ENCODE assay signal across 8 cellular contexts in genomic region chr7:107169120-107170050, GRCh38.
DNase-seq lines count a peak whose midpoint lies in the region; TF ChIP-seq lines count a peak whose summit lies in the region.

No MANE protein-coding gene starts in this region.

- H3K36me3 ChIP-seq in HEK293 (ENCODE audit: control insufficient read depth in 2 of 2, insufficient read depth in 1 of 2, low read length in 2 of 2) (no peaks in the 10 kb centered on the region), SK-N-MC (ENCODE audit: insufficient read depth, low read length) (no peaks in the 10 kb centered on the region), neutrophil (peaks cover 5% of the 10 kb centered on the region), subcutaneous abdominal adipose tissue (ENCODE audit: control insufficient read depth in 5 of 5, insufficient read depth in 5 of 5, low read length in 5 of 5) (peaks cover 0 to 3% (median 0%) of the 10 kb centered on the region in 5 donors)

- peak; percentile 96 for DNase-seq in EH (ENCODE audit: low read depth)
- DNase-seq in NCI-H1092 (lab: John Stamatoyannopoulos, UW), result peak; percentile 96
- DNase-seq in SK-N-MC (ENCODE audit: low read depth, low spot score), result no peak
- DNase-seq in activated naive CD4-positive, alpha-beta T cell treated with anti-CD3 and anti-CD28 coated beads, Interleukin-2, amount 50 U/mL, for 16 hours, result peak; percentile 84
- DNase-seq in germinal center (ENCODE audit: low spot score), result peak; percentile 86

- CTCF ChIA-PET in HEK293 (lab: Yijun Ruan, JAX), result interaction anchor here (0.6 to 1.7 kb wide), 8 partner anchors 11 to 600 kb away, joined by 3 to 6 read pairs (median 4); no protein-coding TSS in a partner anchor

- TF ChIP-seq CTCF in HEK293 (tag by site-specific recombination; IDR thresholded peaks at IDR 0.05), result no peak
- peak; percentile 52 for TF ChIP-seq CTCF in neutrophil (IDR thresholded peaks at IDR 0.05)

- H3K9ac ChIP-seq in SK-N-MC (ENCODE audit: insufficient read length), result peak overlapping the region; percentile 86
- peak overlapping the region; percentile 77 to 98 (median 91) for H3K9ac ChIP-seq in subcutaneous abdominal adipose tissue (ENCODE audit: low read length in 5 of 5)

- H3K27ac ChIP-seq in HEK293 (ENCODE audit: extremely low read depth, low read depth, low read length) (peak overlapping the region; percentile 61), SK-N-MC (peak overlapping the region; percentile 87), neutrophil (peak overlapping the region; percentile 99), subcutaneous abdominal adipose tissue (ENCODE audit: low read depth, low read length) (peak overlapping the region; percentile 99)

- H3K4me3 ChIP-seq in HEK293 (ENCODE audit: low read depth, low read length) (peak overlapping the region; percentile 91), SK-N-MC (peak overlapping the region; percentile 91), neutrophil (ENCODE audit: low read depth in 1 of 2, low read length in 1 of 2) (peak overlapping the region; percentile 86 to 93), subcutaneous abdominal adipose tissue (ENCODE audit: low read depth in 1 of 5, low read length in 5 of 5) (peak overlapping the region; percentile 80 to 91 (median 87))

- no peaks in the 10 kb centered on the region for H3K27me3 ChIP-seq in neutrophil
- H3K27me3 ChIP-seq in subcutaneous abdominal adipose tissue (ENCODE audit: control insufficient read depth in 5 of 5, insufficient read depth in 4 of 5, low read length in 5 of 5), result no peaks in the 10 kb centered on the region

- POLR2A ChIA-PET in HEK293 (lab: Yijun Ruan, JAX), result interaction anchor here (0.8 to 2.6 kb wide), 7 partner anchors 12 to 884 kb away, joined by 3 to 14 read pairs (median 3); partner anchors contain the start of genes CBLL1 and NAMPT

- H3K9me3 ChIP-seq in HEK293 (ENCODE audit: control insufficient read depth, insufficient read depth, low read depth, low read length) (no peaks in the 10 kb centered on the region), SK-N-MC (ENCODE audit: low read depth, low read length) (no peaks in the 10 kb centered on the region), neutrophil (no peaks in the 10 kb centered on the region), subcutaneous abdominal adipose tissue (ENCODE audit: control insufficient read depth in 5 of 5, low read length in 5 of 5) (peaks cover 0 to 2% (median 0%) of the 10 kb centered on the region in 5 donors)

- no peaks in the 10 kb centered on the region for H3K4me1 ChIP-seq in HEK293 (ENCODE audit: control insufficient read depth, insufficient read depth, low read length)
- peaks cover 24 to 45% of the 10 kb centered on the region in 2 experiments for H3K4me1 ChIP-seq in neutrophil (ENCODE audit: control insufficient read depth in 1 of 2, insufficient read depth in 1 of 2, low read depth in 1 of 2, low read length in 1 of 2)
- peaks cover 8 to 45% (median 39%) of the 10 kb centered on the region in 5 donors for H3K4me1 ChIP-seq in subcutaneous abdominal adipose tissue (ENCODE audit: control insufficient read depth in 5 of 5, insufficient read depth in 5 of 5, low read length in 5 of 5)

TF ChIP-seq in HEK293, 187 proteins besides CTCF, POLR2A, EP300 and RAD21 (continues in another document):
- TF ChIP-seq SP7 (tag by site-specific recombination; IDR thresholded peaks at IDR 0.05), result peak; percentile 85
- peak; percentile 57 for TF ChIP-seq GLIS1 (tag by site-specific recombination; IDR thresholded peaks at IDR 0.05)
- no peak for TF ChIP-seq ZNF26 (tag by site-specific recombination; IDR thresholded peaks at IDR 0.05)
- peak; percentile 78 for TF ChIP-seq ZNF639 (tag by site-specific recombination; IDR thresholded peaks at IDR 0.05)
- peak; percentile 20; the same call in 1 of the 2 replicates for TF ChIP-seq ZFHX2 (tag by site-specific recombination; conservative IDR thresholded peaks at IDR 0.05)
- TF ChIP-seq ZBTB26 (tag by site-specific recombination; optimal IDR thresholded peaks at IDR 0.05), result peak; percentile 24
- TF ChIP-seq KLF10 (tag by site-specific recombination; IDR thresholded peaks at IDR 0.05), result peak; percentile 67
- TF ChIP-seq ZNF24 (tag by site-specific recombination; IDR thresholded peaks at IDR 0.05), result peak; percentile 91
- peak; percentile 75 for TF ChIP-seq SP3 (tag by site-specific recombination; IDR thresholded peaks at IDR 0.05)
- TF ChIP-seq ZNF785 (tag by site-specific recombination; IDR thresholded peaks at IDR 0.05), result no peak; the same call in 1 of the 2 replicates
- no peak for TF ChIP-seq ZSCAN16 (tag by site-specific recombination; IDR thresholded peaks at IDR 0.05)
- TF ChIP-seq ZNF791 (tag by site-specific recombination; IDR thresholded peaks at IDR 0.05), result no peak
- peak; percentile 94 for TF ChIP-seq BCL11B (tag by site-specific recombination; IDR thresholded peaks at IDR 0.05; ENCODE audit: low read depth)
- no peak for TF ChIP-seq ZNF404 (tag by site-specific recombination; IDR thresholded peaks at IDR 0.05)
- TF ChIP-seq ZNF529 (tag by site-specific recombination; IDR thresholded peaks at IDR 0.05; ENCODE audit: insufficient replicate concordance), result no peak
- no peak for TF ChIP-seq ZNF596 (tag by site-specific recombination; IDR thresholded peaks at IDR 0.05)
- TF ChIP-seq SP2 (tag by site-specific recombination; IDR thresholded peaks at IDR 0.05), result peak; percentile 77
- TF ChIP-seq ZNF513 (tag by site-specific recombination; IDR thresholded peaks at IDR 0.05), result no peak
